ENCODE assay signal across 8 cellular contexts in the genomic region with DNA sequence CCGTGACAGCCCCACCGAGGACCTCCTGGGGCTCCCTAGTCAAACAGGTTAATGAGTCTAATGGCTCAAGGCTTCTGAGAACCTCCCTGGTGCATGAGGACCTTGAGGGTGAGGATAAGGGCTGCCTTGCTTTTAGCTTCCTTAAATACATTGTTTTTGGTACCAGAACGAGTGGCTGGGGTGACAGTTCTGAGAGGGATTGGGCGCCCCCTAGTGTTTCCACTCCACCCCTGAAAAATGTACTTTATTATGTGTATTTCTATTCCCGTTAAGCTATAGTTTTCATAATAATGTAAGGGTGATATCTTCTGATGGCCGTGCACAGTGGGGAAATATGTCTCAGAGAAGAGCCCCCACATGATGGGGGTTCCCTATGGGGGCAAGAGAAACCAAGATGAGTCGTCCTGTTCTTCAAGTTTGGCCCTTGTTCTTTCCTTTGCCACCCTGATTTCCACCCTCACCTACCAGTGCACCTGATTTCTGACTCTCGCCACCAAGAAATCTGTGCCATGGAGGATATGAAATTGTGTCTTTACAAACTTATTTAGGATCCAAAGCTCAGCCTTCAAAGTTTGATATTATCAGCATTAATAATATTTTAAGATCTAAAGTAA. TPM values are rescaled to one million over a fixed set of nuclear protein-coding genes. Genes with fewer than 3 reads are reported as not detected.
DNase-seq lines count a peak whose midpoint lies in the region; ATAC-seq, FAIRE-seq and TF ChIP-seq lines count a peak whose summit lies in the region.

No MANE protein-coding gene starts in this region.

- H3K27ac ChIP-seq in endothelial cell of umbilical vein (ENCODE audit: insufficient read depth, low read depth, low read length), result no peak overlapping the region

- TF ChIP-seq POLR2A in endothelial cell of umbilical vein (IDR thresholded peaks at IDR 0.05; ENCODE audit: low read depth, low read length), result no peak

- H3K4me3 Mint-ChIP-seq in natural killer cell, result no peak overlapping the region
- no peak overlapping the region for H3K4me3 Mint-ChIP-seq in stimulated activated memory B cell treated with anti-CD40 and anti-IgM and Interleukin-4, amounts not matched to agents 10 μg/mL and 1 μg/mL and 100 μg/mL, for 72 hours

- POLR2A ChIA-PET in endothelial cell of umbilical vein (lab: Charles Lee), result interaction anchor here (0.7 to 2.2 kb wide), 3 partner anchors 70 to 76 kb away, joined by 3 to 12 read pairs (median 3); a partner anchor contains a TSS

- no peak overlapping the region for H3K4me2 ChIP-seq in endothelial cell of umbilical vein (ENCODE audit: insufficient read depth, low read length)

- H3K9me3 ChIP-seq in NT2/D1 (ENCODE audit: insufficient read depth, low read length) (no peaks in the 10 kb centered on the region), endothelial cell of umbilical vein (replicated peaks; ENCODE audit: control insufficient read depth, insufficient read depth, low read length) (no peaks in the 10 kb centered on the region)

- H3K27me3 ChIP-seq in NT2/D1 (ENCODE audit: insufficient read depth, insufficient read length), result no peaks in the 10 kb centered on the region
- H3K27me3 ChIP-seq in endothelial cell of umbilical vein (ENCODE audit: control insufficient read depth in 2 of 2, insufficient read depth in 2 of 2, low read length in 2 of 2), result no peaks in the 10 kb centered on the region

- intact Hi-C loops in endothelial cell of umbilical vein (cut with micrococcal nuclease), result loop anchor here (1.0 kb wide), 5 partner anchors 52 to 219 kb away; a partner anchor contains a TSS
- intact Hi-C loops in natural killer cell (cut with micrococcal nuclease), result loop anchor here (1.0 to 2.0 kb wide), 2 partner anchors 77 to 219 kb away; a partner anchor contains a TSS

- peaks cover 26% of the 10 kb centered on the region for H3K79me2 ChIP-seq in endothelial cell of umbilical vein (ENCODE audit: control insufficient read depth, insufficient read depth, low read length)

- H3K9ac ChIP-seq in NT2/D1 (ENCODE audit: insufficient read length, low read depth), result no peak overlapping the region
- H3K9ac ChIP-seq in endothelial cell of umbilical vein (replicated peaks; ENCODE audit: extremely low read depth, insufficient read depth, low read length), result no peak overlapping the region

- H3K9me3 Mint-ChIP-seq in natural killer cell, result no peaks in the 10 kb centered on the region
- H3K9me3 Mint-ChIP-seq in stimulated activated memory B cell treated with anti-CD40 and anti-IgM and Interleukin-4, amounts not matched to agents 10 μg/mL and 1 μg/mL and 100 μg/mL, for 72 hours, result no peaks in the 10 kb centered on the region

- BruUV-seq in endothelial cell of umbilical vein (replicated peaks; lab: Mats Ljungman, UMichigan), result no TSS peak

- no peaks in the 10 kb centered on the region for H3K9me1 ChIP-seq in endothelial cell of umbilical vein (replicated peaks; ENCODE audit: control insufficient read depth, extremely low read depth, insufficient read depth, low read length)

- CTCF ChIA-PET in endothelial cell of umbilical vein (lab: Charles Lee), result interaction anchor here (0.6 to 5.8 kb wide), 51 partner anchors 11 to 421 kb away, joined by 3 to 994 read pairs (median 7); a partner anchor contains a TSS

- no peak overlapping the region for H2AFZ ChIP-seq in endothelial cell of umbilical vein (ENCODE audit: low read depth, low read length)

- dilution Hi-C loops in endothelial cell of umbilical vein (cut with MboI; ENCODE audit: extremely low pct_ligation_motif_present, low sequenced_read_pairs), result no loop called here

- H3K27me3 Mint-ChIP-seq in natural killer cell (ENCODE audit: low read depth in 2 of 2), result no peaks in the 10 kb centered on the region
- no peaks in the 10 kb centered on the region for H3K27me3 Mint-ChIP-seq in stimulated activated memory B cell treated with anti-CD40 and anti-IgM and Interleukin-4, amounts not matched to agents 10 μg/mL and 1 μg/mL and 100 μg/mL, for 72 hours

- TF ChIP-seq CTCF in endothelial cell of umbilical vein (IDR thresholded peaks at IDR 0.05; ENCODE audit: extremely low read depth in 1 of 2, insufficient read depth in 1 of 2, low read depth in 1 of 2, low read length in 2 of 2) (peak; percentile 76 to 77), natural killer cell (IDR thresholded peaks at IDR 0.05) (peak; percentile 82)

- H3K36me3 ChIP-seq in NT2/D1 (ENCODE audit: insufficient read depth, insufficient read length, low read length), result peaks cover 6% of the 10 kb centered on the region
- no peaks in the 10 kb centered on the region for H3K36me3 ChIP-seq in endothelial cell of umbilical vein (ENCODE audit: control insufficient read depth in 2 of 2, extremely low read depth in 1 of 2, insufficient read depth in 2 of 2, low read length in 2 of 2)

- H3K4me3 ChIP-seq in NT2/D1 (ENCODE audit: insufficient read length, low read depth), result no peak overlapping the region
- no peak overlapping the region for H3K4me3 ChIP-seq in endothelial cell of umbilical vein (replicated peaks in 1 of 3; ENCODE audit: insufficient read depth in 1 of 3, low read depth in 1 of 3, low read length in 3 of 3)

- H3K36me3 Mint-ChIP-seq in natural killer cell, result no peaks in the 10 kb centered on the region
- H3K36me3 Mint-ChIP-seq in stimulated activated memory B cell treated with anti-CD40 and anti-IgM and Interleukin-4, amounts not matched to agents 10 μg/mL and 1 μg/mL and 100 μg/mL, for 72 hours, result peaks cover 5% of the 10 kb centered on the region

- ATAC-seq in natural killer cell, result peak; percentile 53 to 78 (median 77)
- ATAC-seq in stimulated activated memory B cell treated with anti-CD40 and anti-IgM and Interleukin-4, amounts not matched to agents 10 μg/mL and 1 μg/mL and 100 μg/mL, for 72 hours, result peak; percentile 64

- no peak overlapping the region for H3K27ac Mint-ChIP-seq in natural killer cell
- no peak overlapping the region for H3K27ac Mint-ChIP-seq in stimulated activated memory B cell treated with anti-CD40 and anti-IgM and Interleukin-4, amounts not matched to agents 10 μg/mL and 1 μg/mL and 100 μg/mL, for 72 hours

- H4K20me1 ChIP-seq in endothelial cell of umbilical vein (replicated peaks; ENCODE audit: control insufficient read depth, extremely low read depth, insufficient read depth, low read length), result no peaks in the 10 kb centered on the region

- peak; percentile 81 for FAIRE-seq in endothelial cell of umbilical vein (lab: Jason Lieb, UNC)

- H3K4me1 Mint-ChIP-seq in natural killer cell, result no peaks in the 10 kb centered on the region
- no peaks in the 10 kb centered on the region for H3K4me1 Mint-ChIP-seq in stimulated activated memory B cell treated with anti-CD40 and anti-IgM and Interleukin-4, amounts not matched to agents 10 μg/mL and 1 μg/mL and 100 μg/mL, for 72 hours

- DNase-seq in AML-193 (lab: John Stamatoyannopoulos, UW) (peak; percentile 68 to 69), HCEC 1CT (peak; percentile 60), NT2/D1 (ENCODE audit: low read depth, low spot score) (peak; percentile 38), endothelial cell of umbilical vein (ENCODE audit: low read depth, low spot score) (peak; percentile 72), natural killer cell (peak; percentile 56), inferior parietal cortex (ENCODE audit: extremely low spot score) (no peak)
- DNase-seq in activated CD8-positive, alpha-beta memory T cell treated with anti-CD3 and anti-CD28 coated beads for 4 hours (ENCODE audit: low read depth in 2 of 2), result peak; percentile 41 to 42

- H3K4me1 ChIP-seq in NT2/D1 (ENCODE audit: insufficient read depth, insufficient read length) (no peaks in the 10 kb centered on the region), endothelial cell of umbilical vein (ENCODE audit: control insufficient read depth, extremely low read depth, insufficient read depth, low read length) (peaks cover 28% of the 10 kb centered on the region)

TF ChIP-seq in endothelial cell of umbilical vein, 7 proteins besides CTCF, POLR2A, EP300 and RAD21:
- TF ChIP-seq FOS (IDR thresholded peaks at IDR 0.05; ENCODE audit: borderline replicate concordance, insufficient read depth, low read length) (no peak), EZH2 (IDR thresholded peaks at IDR 0.05; ENCODE audit: borderline replicate concordance, low read depth, low read length, severe bottlenecking) (no peak), POLR2AphosphoS5 (IDR thresholded peaks at IDR 0.05; ENCODE audit: insufficient read depth, low read depth, low read length) (no peak), GATA2 (IDR thresholded peaks at IDR 0.05; ENCODE audit: insufficient read depth, insufficient read length, low read depth, low read length) (no peak), JUN (IDR thresholded peaks at IDR 0.05; ENCODE audit: borderline replicate concordance, insufficient read depth, insufficient read length, low read depth) (no peak), MYC (IDR thresholded peaks at IDR 0.05; ENCODE audit: low read depth, low read length) (no peak)
- TF ChIP-seq, protein P1, sequence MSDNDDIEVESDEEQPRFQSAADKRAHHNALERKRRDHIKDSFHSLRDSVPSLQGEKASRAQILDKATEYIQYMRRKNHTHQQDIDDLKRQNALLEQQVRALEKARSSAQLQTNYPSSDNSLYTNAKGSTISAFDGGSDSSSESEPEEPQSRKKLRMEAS (IDR thresholded peaks at IDR 0.05; ENCODE audit: insufficient read depth, insufficient read length), result no peak

RNA-seq across cellular contexts. Expression of a gene that starts 14.5 kb away (rescaled TPM):
- total RNA-seq in endothelial cell of umbilical vein (0.46 and 0.84 TPM in 2 replicates), natural killer cell (under 1 TPM; 0.28 to 0.39 (median 0.35) TPM)
- 0.02 and 0.12 TPM in 2 replicates for polyA plus RNA-seq in endothelial cell of umbilical vein
- polyA plus RNA-seq in endothelial cell of umbilical vein (2011; cell fraction: cytosol; rRNA removed), result 0.01 TPM in 1 of 2 replicates, not detected in the other
- 0.11 and 0.18 TPM in 2 replicates for polyA plus RNA-seq in endothelial cell of umbilical vein (2011; cell fraction: nucleus; rRNA removed)
- polyA plus RNA-seq in endothelial cell of umbilical vein (2012), result not detected in 2 replicates
- polyA minus RNA-seq in endothelial cell of umbilical vein, result not detected in 2 replicates
- not detected for polyA minus RNA-seq in endothelial cell of umbilical vein (2011; cell fraction: cytosol; rRNA and poly(A)+ RNA removed)
- polyA minus RNA-seq in endothelial cell of umbilical vein (2011; cell fraction: nucleus; rRNA and poly(A)+ RNA removed), result not detected in 2 replicates
